ENCODE assay signal across 8 cellular contexts in the genomic region with DNA sequence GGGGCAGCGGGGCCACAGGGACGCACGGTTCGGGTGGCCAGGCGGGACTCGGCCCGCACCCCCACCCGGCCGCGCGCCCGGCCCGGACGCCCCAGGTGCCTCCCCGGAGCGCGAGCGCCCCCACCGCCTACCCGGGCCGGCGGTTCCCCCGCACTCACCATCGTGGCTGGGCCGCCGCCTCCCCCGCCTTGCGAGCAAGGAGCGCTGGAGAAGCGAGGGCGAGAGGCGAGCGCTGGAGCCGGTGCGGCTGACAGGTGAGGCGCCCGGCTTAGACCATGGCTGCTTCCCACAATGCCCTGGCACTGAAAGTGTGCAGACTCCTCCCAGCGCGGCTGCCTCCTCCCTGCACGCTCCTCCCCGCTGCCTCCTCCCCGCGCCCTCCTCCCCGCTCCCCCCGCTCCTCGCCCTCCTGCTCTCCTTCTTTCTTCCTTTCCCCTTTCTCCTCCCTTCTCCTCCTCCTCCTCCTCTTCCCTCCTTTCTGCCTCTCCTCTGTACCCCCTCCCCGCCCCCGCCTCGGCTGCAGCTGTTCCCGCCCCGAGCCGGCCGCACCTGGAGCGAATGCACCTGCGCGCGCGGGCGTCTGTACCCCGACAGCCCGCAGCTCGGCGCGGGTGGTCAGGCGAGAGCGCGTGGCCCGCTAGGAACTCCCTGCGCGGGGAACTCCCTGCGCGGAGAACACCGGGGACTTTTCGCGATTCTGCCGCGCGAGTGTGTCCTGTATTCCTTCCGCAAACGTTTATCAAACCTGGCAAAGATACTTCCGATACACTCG. TPM values are rescaled to one million over a fixed set of nuclear protein-coding genes. Genes with fewer than 3 reads are reported as not detected.
DNase-seq lines count a peak whose midpoint lies in the region; ATAC-seq and TF ChIP-seq lines count a peak whose summit lies in the region.

A gene (minus strand): TSS at position 293 of the 772 bp plus-strand sequence. CDS start 132 bp downstream, at position 161.

- no peaks in the 10 kb centered on the region for H3K27me3 Mint-ChIP-seq in Caco-2 (ENCODE audit: insufficient read depth, unreplicated experiment)

- H3K36me3 ChIP-seq in Caco-2 (ENCODE audit: control insufficient read depth, insufficient read depth, low read length) (no peaks in the 10 kb centered on the region), muscle layer of colon (ENCODE audit: insufficient read depth, low read length) (no peaks in the 10 kb centered on the region)

- CTCF ChIA-PET in Caco-2 (lab: Charles Lee): interaction anchor here (0.6 to 3.0 kb wide), 10 partner anchors 8 to 407 kb away, joined by 3 to 34 read pairs (median 3); no protein-coding TSS in a partner anchor

- intact Hi-C loops in Caco-2 (cut with micrococcal nuclease; ENCODE audit: unreplicated experiment): loop anchor here (1.0 to 5.0 kb wide), 7 partner anchors 15 to 1181 kb away; a partner anchor contains a TSS

- H3K4me3 ChIP-seq in Caco-2 (ENCODE audit: low read depth, low read length) (peak within 1 kb of the TSS; percentile 80), epithelial cell of esophagus (ENCODE audit: low read length) (peak within 1 kb of the TSS; percentile 76), muscle layer of colon (ENCODE audit: low read depth in 1 of 2, low read length in 2 of 2) (peak within 1 kb of the TSS; percentile 59 to 74)

- POLR2A ChIA-PET in Caco-2 (lab: Charles Lee): interaction anchor here (0.5 to 2.2 kb wide), 11 partner anchors 14 to 830 kb away, joined by 3 to 8 read pairs (median 5); no protein-coding TSS in a partner anchor

- peaks cover 55% of the 10 kb centered on the region for H3K36me3 Mint-ChIP-seq in Caco-2 (ENCODE audit: insufficient read depth, unreplicated experiment)

- no peaks in the 10 kb centered on the region for H3K27me3 ChIP-seq in Caco-2 (replicated peaks; ENCODE audit: control insufficient read depth, insufficient read depth, low read length)
- no peaks in the 10 kb centered on the region for H3K27me3 ChIP-seq in muscle layer of colon (ENCODE audit: control insufficient read depth in 1 of 2, insufficient read depth in 2 of 2, low read length in 2 of 2)

- peaks cover 48% of the 10 kb centered on the region for H3K4me1 Mint-ChIP-seq in Caco-2 (ENCODE audit: low read depth, unreplicated experiment)

- H3K4me3 Mint-ChIP-seq in Caco-2 (ENCODE audit: unreplicated experiment): peak within 1 kb of the TSS; percentile 90

- DNase-seq in Caco-2: peak; percentile 97 to 98
- peak; percentile 66 to 71 for DNase-seq in NOMO-1 (lab: John Stamatoyannopoulos, UW; ENCODE audit: unreplicated experiment in 2 of 2)
- DNase-seq in activated CD8-positive, alpha-beta memory T cell treated with anti-CD3 and anti-CD28 coated beads, Interleukin-2, amount 50 U/mL, for 4 hours: peak; percentile 72
- DNase-seq in epithelial cell of esophagus (ENCODE audit: low read depth): peak; percentile 92
- DNase-seq in stimulated activated CD8-positive, alpha-beta memory T cell treated with anti-CD3 and anti-CD28 coated beads, Interleukin-7, amount 100 ng/mL, for 24 hours (ENCODE audit: low read depth): peak; percentile 40

- peak within 1 kb of the TSS; percentile 75 for H3K27ac Mint-ChIP-seq in Caco-2 (ENCODE audit: unreplicated experiment)

- no peaks in the 10 kb centered on the region for H3K9me3 Mint-ChIP-seq in Caco-2 (ENCODE audit: unreplicated experiment)

- H3K9me3 ChIP-seq in Caco-2 (no peaks in the 10 kb centered on the region), muscle layer of colon (ENCODE audit: low read length) (no peaks in the 10 kb centered on the region)

- BruUV-seq in Caco-2 (replicated peaks; lab: Mats Ljungman, UMichigan): no TSS peak

- ATAC-seq in GM19455 (IDR thresholded peaks at IDR 0.05; ENCODE audit: unreplicated experiment) (peak; percentile 68), HG03571 (IDR thresholded peaks at IDR 0.05; ENCODE audit: unreplicated experiment) (peak; percentile 54)

- TF ChIP-seq CTCF in Caco-2 (IDR thresholded peaks at IDR 0.05; ENCODE audit: insufficient read depth in 1 of 2, low read depth in 1 of 2, low read length in 1 of 2, severe bottlenecking in 1 of 2, unreplicated experiment in 1 of 2) (peak in 1 of 2 experiments; percentile 21), epithelial cell of esophagus (IDR thresholded peaks at IDR 0.05; ENCODE audit: insufficient read depth, low read depth, low read length, missing control alignments) (no peak)

- H3K9ac ChIP-seq in muscle layer of colon (ENCODE audit: low read length): no peak within 1 kb of the TSS

- H3K27ac ChIP-seq in muscle layer of colon (ENCODE audit: low read depth, low read length): peak within 1 kb of the TSS; percentile 44

- peaks cover 40% of the 10 kb centered on the region for H3K4me1 ChIP-seq in Caco-2
- peaks cover 7% of the 10 kb centered on the region for H3K4me1 ChIP-seq in muscle layer of colon (ENCODE audit: insufficient read depth, low read length)

RNA-seq across cellular contexts. Expression of the gene that starts here (rescaled TPM):
- 180 TPM in 2 replicates for total RNA-seq in Caco-2 (2022)

Comparison
In these comparisons a context has a peak if more than half of its experiments do, and no peak if none do; other contexts are left out.
1. Peak in every context shown above with its lines: DNase-seq, ATAC-seq, H3K4me3 ChIP-seq and H3K27ac ChIP-seq.
2. DNase-seq: peak in every context shown above with its lines; median percentile 98 in Caco-2; 92 in epithelial cell of esophagus; 72 in activated CD8-positive, alpha-beta memory T cell treated with anti-CD3 and anti-CD28 coated beads, Interleukin-2, amount 50 U/mL, for 4 hours; 68 in NOMO-1; 40 in stimulated activated CD8-positive, alpha-beta memory T cell treated with anti-CD3 and anti-CD28 coated beads, Interleukin-7, amount 100 ng/mL, for 24 hours.